In genomic region chr19:29266603-29267002, GRCh38 we compare ENCODE assay signal across 22 cellular contexts.
"Had no signal": no experiment of that assay in that cellular context is flagged by ENCODE, and none has a peak within 500 bp of the region (broad histone marks: within the 10 kb centered on the region; RNA-seq: fewer than 3 reads in every experiment).

No MANE protein-coding gene starts in this region.

- H3K4me3 Mint-ChIP-seq: effector memory CD8-positive, alpha-beta T cell; natural killer cell; neural crest cell; stimulated activated memory B cell treated with anti-CD40 and anti-IgM and Interleukin-4, amounts not matched to agents 10 μg/mL and 1 μg/mL and 100 μg/mL, for 72 hours had no signal

- H3K4me3 ChIP-seq: gastrocnemius medialis, hepatocyte, left lung, lower lobe of right lung, psoas muscle, sigmoid colon, thoracic aorta, tibial nerve, upper lobe of left lung, vagina had no signal

- H3K36me3 ChIP-seq: gastrocnemius medialis, left lung, lower lobe of right lung, sigmoid colon, thoracic aorta, tibial nerve, upper lobe of left lung, vagina had no signal

- H3K4me1 ChIP-seq: left lung, lower lobe of right lung, psoas muscle, sigmoid colon, tibial nerve, upper lobe of left lung, vagina had no signal

- H3K9me3 Mint-ChIP-seq: effector memory CD8-positive, alpha-beta T cell; natural killer cell; neural crest cell; stimulated activated memory B cell treated with anti-CD40 and anti-IgM and Interleukin-4, amounts not matched to agents 10 μg/mL and 1 μg/mL and 100 μg/mL, for 72 hours had no signal

- H3K27ac ChIP-seq: gastrocnemius medialis, hepatocyte, left lung, lower lobe of right lung, psoas muscle, sigmoid colon, thoracic aorta, tibial nerve, upper lobe of left lung, vagina had no signal

- FAIRE-seq: kidney had no signal

- H3K27ac Mint-ChIP-seq: effector memory CD8-positive, alpha-beta T cell; natural killer cell; stimulated activated memory B cell treated with anti-CD40 and anti-IgM and Interleukin-4, amounts not matched to agents 10 μg/mL and 1 μg/mL and 100 μg/mL, for 72 hours had no signal

- H3K27me3 ChIP-seq: gastrocnemius medialis, hepatocyte, upper lobe of left lung, vagina had no signal

- DNase-seq: cortex of kidney; effector memory CD8-positive, alpha-beta T cell; foreskin fibroblast; gastrocnemius medialis; kidney; left lung; lower lobe of right lung; natural killer cell; psoas muscle; right cardiac atrium; sigmoid colon; stimulated activated CD4-positive, alpha-beta T cell treated with anti-CD3 and anti-CD28 coated beads, Interleukin-4, amount 100 ng/mL, for 4 hours; stimulated activated naive CD8-positive, alpha-beta T cell treated with anti-CD3 and anti-CD28 coated beads, Interleukin-15, Interleukin-2, amounts not matched to agents 100 U/mL and 50 U/mL, for 24 hours; substantia nigra; upper lobe of left lung had no signal

- H3K79me2 ChIP-seq: hepatocyte had no signal

- H3K4me2 ChIP-seq: hepatocyte had no signal

- H3K36me3 Mint-ChIP-seq: natural killer cell; stimulated activated memory B cell treated with anti-CD40 and anti-IgM and Interleukin-4, amounts not matched to agents 10 μg/mL and 1 μg/mL and 100 μg/mL, for 72 hours had no signal

- H2AFZ ChIP-seq: hepatocyte had no signal

- ATAC-seq: effector memory CD8-positive, alpha-beta T cell; esophagus mucosa; gastrocnemius medialis; left lung; lower lobe of right lung; natural killer cell had no signal

- H3K9me3 ChIP-seq: gastrocnemius medialis, lower lobe of right lung, psoas muscle, sigmoid colon, thoracic aorta, upper lobe of left lung, vagina had no signal
